ENCODE assay signal across 1 cellular context in the genomic region with DNA sequence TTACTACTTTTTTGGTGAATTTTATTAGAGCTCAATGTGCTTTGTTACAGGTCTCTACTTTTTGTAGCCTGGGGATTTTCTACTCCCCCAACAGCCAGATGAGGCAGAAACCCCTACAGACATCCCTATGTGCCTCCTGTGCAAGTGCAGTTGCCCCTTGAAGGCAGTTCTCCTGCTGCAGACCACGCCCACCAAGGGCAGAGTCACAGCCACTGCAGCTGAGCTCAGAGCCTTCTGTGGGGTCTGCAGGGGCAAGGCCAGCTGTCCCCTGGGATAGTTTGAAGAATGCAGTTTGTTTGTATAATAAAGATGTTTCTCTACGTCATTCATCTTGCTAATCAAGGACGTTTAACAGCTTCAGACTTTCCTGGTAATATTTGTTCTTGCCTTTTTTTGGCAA.
TF ChIP-seq lines count a peak whose summit lies in the region.

No MANE protein-coding gene starts in this region.

TF ChIP-seq in GM23338, 12 proteins besides CTCF, POLR2A, EP300 and RAD21 (continued from another document):
- TF ChIP-seq, protein P1, sequence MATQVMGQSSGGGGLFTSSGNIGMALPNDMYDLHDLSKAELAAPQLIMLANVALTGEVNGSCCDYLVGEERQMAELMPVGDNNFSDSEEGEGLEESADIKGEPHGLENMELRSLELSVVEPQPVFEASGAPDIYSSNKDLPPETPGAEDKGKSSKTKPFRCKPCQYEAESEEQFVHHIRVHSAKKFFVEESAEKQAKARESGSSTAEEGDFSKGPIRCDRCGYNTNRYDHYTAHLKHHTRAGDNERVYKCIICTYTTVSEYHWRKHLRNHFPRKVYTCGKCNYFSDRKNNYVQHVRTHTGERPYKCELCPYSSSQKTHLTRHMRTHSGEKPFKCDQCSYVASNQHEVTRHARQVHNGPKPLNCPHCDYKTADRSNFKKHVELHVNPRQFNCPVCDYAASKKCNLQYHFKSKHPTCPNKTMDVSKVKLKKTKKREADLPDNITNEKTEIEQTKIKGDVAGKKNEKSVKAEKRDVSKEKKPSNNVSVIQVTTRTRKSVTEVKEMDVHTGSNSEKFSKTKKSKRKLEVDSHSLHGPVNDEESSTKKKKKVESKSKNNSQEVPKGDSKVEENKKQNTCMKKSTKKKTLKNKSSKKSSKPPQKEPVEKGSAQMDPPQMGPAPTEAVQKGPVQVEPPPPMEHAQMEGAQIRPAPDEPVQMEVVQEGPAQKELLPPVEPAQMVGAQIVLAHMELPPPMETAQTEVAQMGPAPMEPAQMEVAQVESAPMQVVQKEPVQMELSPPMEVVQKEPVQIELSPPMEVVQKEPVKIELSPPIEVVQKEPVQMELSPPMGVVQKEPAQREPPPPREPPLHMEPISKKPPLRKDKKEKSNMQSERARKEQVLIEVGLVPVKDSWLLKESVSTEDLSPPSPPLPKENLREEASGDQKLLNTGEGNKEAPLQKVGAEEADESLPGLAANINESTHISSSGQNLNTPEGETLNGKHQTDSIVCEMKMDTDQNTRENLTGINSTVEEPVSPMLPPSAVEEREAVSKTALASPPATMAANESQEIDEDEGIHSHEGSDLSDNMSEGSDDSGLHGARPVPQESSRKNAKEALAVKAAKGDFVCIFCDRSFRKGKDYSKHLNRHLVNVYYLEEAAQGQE (IDR thresholded peaks at IDR 0.05; ENCODE audit: unreplicated experiment), result no peak
- TF ChIP-seq, protein P2, sequence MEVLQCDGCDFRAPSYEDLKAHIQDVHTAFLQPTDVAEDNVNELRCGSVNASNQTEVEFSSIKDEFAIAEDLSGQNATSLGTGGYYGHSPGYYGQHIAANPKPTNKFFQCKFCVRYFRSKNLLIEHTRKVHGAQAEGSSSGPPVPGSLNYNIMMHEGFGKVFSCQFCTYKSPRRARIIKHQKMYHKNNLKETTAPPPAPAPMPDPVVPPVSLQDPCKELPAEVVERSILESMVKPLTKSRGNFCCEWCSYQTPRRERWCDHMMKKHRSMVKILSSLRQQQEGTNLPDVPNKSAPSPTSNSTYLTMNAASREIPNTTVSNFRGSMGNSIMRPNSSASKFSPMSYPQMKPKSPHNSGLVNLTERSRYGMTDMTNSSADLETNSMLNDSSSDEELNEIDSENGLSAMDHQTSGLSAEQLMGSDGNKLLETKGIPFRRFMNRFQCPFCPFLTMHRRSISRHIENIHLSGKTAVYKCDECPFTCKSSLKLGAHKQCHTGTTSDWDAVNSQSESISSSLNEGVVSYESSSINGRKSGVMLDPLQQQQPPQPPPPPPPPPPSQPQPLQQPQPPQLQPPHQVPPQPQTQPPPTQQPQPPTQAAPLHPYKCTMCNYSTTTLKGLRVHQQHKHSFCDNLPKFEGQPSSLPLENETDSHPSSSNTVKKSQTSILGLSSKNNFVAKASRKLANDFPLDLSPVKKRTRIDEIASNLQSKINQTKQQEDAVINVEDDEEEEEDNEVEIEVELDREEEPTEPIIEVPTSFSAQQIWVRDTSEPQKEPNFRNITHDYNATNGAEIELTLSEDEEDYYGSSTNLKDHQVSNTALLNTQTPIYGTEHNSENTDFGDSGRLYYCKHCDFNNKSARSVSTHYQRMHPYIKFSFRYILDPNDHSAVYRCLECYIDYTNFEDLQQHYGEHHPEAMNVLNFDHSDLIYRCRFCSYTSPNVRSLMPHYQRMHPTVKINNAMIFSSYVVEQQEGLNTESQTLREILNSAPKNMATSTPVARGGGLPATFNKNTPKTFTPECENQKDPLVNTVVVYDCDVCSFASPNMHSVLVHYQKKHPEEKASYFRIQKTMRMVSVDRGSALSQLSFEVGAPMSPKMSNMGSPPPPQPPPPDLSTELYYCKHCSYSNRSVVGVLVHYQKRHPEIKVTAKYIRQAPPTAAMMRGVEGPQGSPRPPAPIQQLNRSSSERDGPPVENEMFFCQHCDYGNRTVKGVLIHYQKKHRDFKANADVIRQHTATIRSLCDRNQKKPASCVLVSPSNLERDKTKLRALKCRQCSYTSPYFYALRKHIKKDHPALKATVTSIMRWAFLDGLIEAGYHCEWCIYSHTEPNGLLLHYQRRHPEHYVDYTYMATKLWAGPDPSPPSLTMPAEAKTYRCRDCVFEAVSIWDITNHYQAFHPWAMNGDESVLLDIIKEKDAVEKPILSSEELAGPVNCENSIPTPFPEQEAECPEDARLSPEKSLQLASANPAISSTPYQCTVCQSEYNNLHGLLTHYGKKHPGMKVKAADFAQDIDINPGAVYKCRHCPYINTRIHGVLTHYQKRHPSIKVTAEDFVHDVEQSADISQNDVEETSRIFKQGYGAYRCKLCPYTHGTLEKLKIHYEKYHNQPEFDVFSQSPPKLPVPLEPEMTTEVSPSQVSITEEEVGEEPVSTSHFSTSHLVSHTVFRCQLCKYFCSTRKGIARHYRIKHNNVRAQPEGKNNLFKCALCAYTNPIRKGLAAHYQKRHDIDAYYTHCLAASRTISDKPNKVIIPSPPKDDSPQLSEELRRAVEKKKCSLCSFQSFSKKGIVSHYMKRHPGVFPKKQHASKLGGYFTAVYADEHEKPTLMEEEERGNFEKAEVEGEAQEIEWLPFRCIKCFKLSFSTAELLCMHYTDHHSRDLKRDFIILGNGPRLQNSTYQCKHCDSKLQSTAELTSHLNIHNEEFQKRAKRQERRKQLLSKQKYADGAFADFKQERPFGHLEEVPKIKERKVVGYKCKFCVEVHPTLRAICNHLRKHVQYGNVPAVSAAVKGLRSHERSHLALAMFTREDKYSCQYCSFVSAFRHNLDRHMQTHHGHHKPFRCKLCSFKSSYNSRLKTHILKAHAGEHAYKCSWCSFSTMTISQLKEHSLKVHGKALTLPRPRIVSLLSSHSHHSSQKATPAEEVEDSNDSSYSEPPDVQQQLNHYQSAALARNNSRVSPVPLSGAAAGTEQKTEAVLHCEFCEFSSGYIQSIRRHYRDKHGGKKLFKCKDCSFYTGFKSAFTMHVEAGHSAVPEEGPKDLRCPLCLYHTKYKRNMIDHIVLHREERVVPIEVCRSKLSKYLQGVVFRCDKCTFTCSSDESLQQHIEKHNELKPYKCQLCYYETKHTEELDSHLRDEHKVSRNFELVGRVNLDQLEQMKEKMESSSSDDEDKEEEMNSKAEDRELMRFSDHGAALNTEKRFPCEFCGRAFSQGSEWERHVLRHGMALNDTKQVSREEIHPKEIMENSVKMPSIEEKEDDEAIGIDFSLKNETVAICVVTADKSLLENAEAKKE (CRISPR knock-in tag; IDR thresholded peaks at IDR 0.05), result no peak
- TF ChIP-seq NANOG (IDR thresholded peaks at IDR 0.05; ENCODE audit: borderline replicate concordance), result no peak
- no peak for TF ChIP-seq JUNB (IDR thresholded peaks at IDR 0.05; ENCODE audit: unreplicated experiment)
- TF ChIP-seq, protein P3, sequence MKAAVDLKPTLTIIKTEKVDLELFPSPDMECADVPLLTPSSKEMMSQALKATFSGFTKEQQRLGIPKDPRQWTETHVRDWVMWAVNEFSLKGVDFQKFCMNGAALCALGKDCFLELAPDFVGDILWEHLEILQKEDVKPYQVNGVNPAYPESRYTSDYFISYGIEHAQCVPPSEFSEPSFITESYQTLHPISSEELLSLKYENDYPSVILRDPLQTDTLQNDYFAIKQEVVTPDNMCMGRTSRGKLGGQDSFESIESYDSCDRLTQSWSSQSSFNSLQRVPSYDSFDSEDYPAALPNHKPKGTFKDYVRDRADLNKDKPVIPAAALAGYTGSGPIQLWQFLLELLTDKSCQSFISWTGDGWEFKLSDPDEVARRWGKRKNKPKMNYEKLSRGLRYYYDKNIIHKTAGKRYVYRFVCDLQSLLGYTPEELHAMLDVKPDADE (IDR thresholded peaks at IDR 0.05), result no peak
- TF ChIP-seq ZNF331 (CRISPR knock-in tag; IDR thresholded peaks at IDR 0.05; ENCODE audit: low read depth), result no peak
- no peak for TF ChIP-seq EZH2phosphoT487 (IDR thresholded peaks at IDR 0.05; ENCODE audit: unreplicated experiment)
- TF ChIP-seq EZH2 (IDR thresholded peaks at IDR 0.05; ENCODE audit: low read depth, unreplicated experiment), result no peak
- no peak for TF ChIP-seq STAT1 (IDR thresholded peaks at IDR 0.05; ENCODE audit: unreplicated experiment)
- TF ChIP-seq POLR2AphosphoS5 (IDR thresholded peaks at IDR 0.05; ENCODE audit: low read depth), result no peak
